Comparison of ENCODE assay signal across 8 cellular contexts in genomic region chr5:176387384-176387925, GRCh38. TPM values are rescaled to one million over a fixed set of nuclear protein-coding genes. Genes with fewer than 3 reads are reported as not detected.
DNase-seq lines count a peak whose midpoint lies in the region; ATAC-seq, FAIRE-seq and TF ChIP-seq lines count a peak whose summit lies in the region.

No MANE protein-coding gene starts in this region.

- H3K4me2 ChIP-seq in hepatocyte = peak overlapping the region; percentile 84

- H3K4me1 Mint-ChIP-seq in WTC11 = peaks cover 19% of the 10 kb centered on the region

- CTCF ChIA-PET in WTC11 (lab: Charles Lee) = interaction anchor here (1.8 to 2.6 kb wide), 3 partner anchors 29 to 658 kb away, joined by 6 to 12 read pairs (median 8); partner anchors contain the start of genes CLTB and FAF2

- H3K9me2 ChIP-seq in hepatocyte (replicated peaks; ENCODE audit: insufficient read depth) = no peaks in the 10 kb centered on the region

- DNase-seq in HAP-1 (ENCODE audit: low spot score in 2 of 2) (peak in 1 of 2 experiments; percentile 40), WTC11 (ENCODE audit: low spot score) (no peak), hepatocyte (ENCODE audit: low spot score) (no peak), small intestine (no peak), NCI-H2107 (lab: John Stamatoyannopoulos, UW) (no peak), NCI-H1694 (lab: John Stamatoyannopoulos, UW) (no peak)
- DNase-seq in stimulated activated CD4-positive, alpha-beta T cell treated with anti-CD3 and anti-CD28 coated beads, Interleukin-2, amount 100 ng/mL, for 48 hours = no peak

- peak overlapping the region; percentile 73 for H3K4me3 ChIP-seq in HAP-1
- H3K4me3 ChIP-seq in hepatocyte = peak overlapping the region; percentile 45
- H3K4me3 ChIP-seq in small intestine (ENCODE audit: low read depth in 1 of 2, low read length in 2 of 2) = peak overlapping the region; percentile 34 to 78

- in situ Hi-C loops in HAP-1 (cut with MboI; ENCODE audit: low sequenced_read_pairs) = no loop called here

- H3K36me3 ChIP-seq in HAP-1 (replicated peaks) (peaks cover 56% of the 10 kb centered on the region), hepatocyte (replicated peaks; ENCODE audit: insufficient read depth, low read depth) (no peaks in the 10 kb centered on the region), small intestine (ENCODE audit: control insufficient read depth in 2 of 2, insufficient read depth in 2 of 2, low read length in 2 of 2) (peaks cover 6 to 18% of the 10 kb centered on the region in 2 donors)

- no peaks in the 10 kb centered on the region for H4K20me1 ChIP-seq in hepatocyte (ENCODE audit: insufficient read depth, poor library complexity, severe bottlenecking)

- H3K9me3 Mint-ChIP-seq in WTC11 = no peaks in the 10 kb centered on the region

- H3K4me1 ChIP-seq in HAP-1 (peaks cover 4% of the 10 kb centered on the region; the same call in 1 of the 2 replicates), hepatocyte (ENCODE audit: insufficient read depth) (peaks cover 14% of the 10 kb centered on the region), small intestine (ENCODE audit: control insufficient read depth in 2 of 2, insufficient read depth in 1 of 2, low read depth in 1 of 2, low read length in 1 of 2) (peaks cover 4 to 5% of the 10 kb centered on the region in 2 donors)

- peaks cover 38% of the 10 kb centered on the region for H3K79me2 ChIP-seq in hepatocyte

- H3K27ac ChIP-seq in hepatocyte (peak overlapping the region; percentile 62), small intestine (ENCODE audit: low read depth in 1 of 2, low read length in 1 of 2) (no peak overlapping the region)

- H3K4me3 Mint-ChIP-seq in WTC11 = peak overlapping the region; percentile 99

- H3K27ac Mint-ChIP-seq in WTC11 = peak overlapping the region; percentile 95; the same call in 1 of the 2 replicates

- H3K9me3 ChIP-seq in HAP-1 = no peaks in the 10 kb centered on the region
- no peaks in the 10 kb centered on the region for H3K9me3 ChIP-seq in hepatocyte (ENCODE audit: low read depth)
- H3K9me3 ChIP-seq in small intestine (ENCODE audit: control insufficient read depth, low read depth) = no peaks in the 10 kb centered on the region

- H2AFZ ChIP-seq in hepatocyte = no peak overlapping the region

- ATAC-seq in WTC11 = no peak
- ATAC-seq in GM18870 (IDR thresholded peaks at IDR 0.05; ENCODE audit: unreplicated experiment) = no peak

- H3K27me3 ChIP-seq in HAP-1 (ENCODE audit: low read depth) = no peaks in the 10 kb centered on the region
- no peaks in the 10 kb centered on the region for H3K27me3 ChIP-seq in hepatocyte
- H3K27me3 ChIP-seq in small intestine (ENCODE audit: control insufficient read depth in 2 of 2, insufficient read depth in 2 of 2, low read length in 2 of 2) = no peaks in the 10 kb centered on the region

- POLR2A ChIA-PET in WTC11 (lab: Charles Lee) = interaction anchor here (0.5 kb wide), 1 partner anchor 645 kb away, joined by 3 read pairs; no protein-coding TSS in a partner anchor

- H3K27me3 Mint-ChIP-seq in WTC11 (ENCODE audit: low read depth) = no peaks in the 10 kb centered on the region; the same call in 1 of the 2 replicates

- no peak for FAIRE-seq in small intestine (lab: Jason Lieb, UNC)

- peaks cover 32% of the 10 kb centered on the region for H3K36me3 Mint-ChIP-seq in WTC11

- TF ChIP-seq CTCF in WTC11 (IDR thresholded peaks at IDR 0.05) (no peak), hepatocyte (IDR thresholded peaks at IDR 0.05; ENCODE audit: poor library complexity) (no peak)

- 44% methylated on average over 8 of the region's 8 CpGs for WGBS in hepatocyte (ENCODE audit: low lambda C conversion rate, missing lambda C conversion rate)
- WGBS in small intestine, 3 donors = 32 to 35% (median 35%) methylated on average over 8 of the region's 8 CpGs

TF ChIP-seq in WTC11, 78 proteins besides CTCF, POLR2A, EP300 and RAD21:
- TF ChIP-seq ZNF423 (CRISPR knock-in tag; IDR thresholded peaks at IDR 0.05) (no peak), EMX1 (CRISPR knock-in tag; IDR thresholded peaks at IDR 0.05) (no peak), ETV6 (CRISPR knock-in tag; IDR thresholded peaks at IDR 0.05) (no peak), ZNF317 (CRISPR knock-in tag; IDR thresholded peaks at IDR 0.05; ENCODE audit: borderline replicate concordance, low read depth) (no peak), SMAD3 (CRISPR knock-in tag; IDR thresholded peaks at IDR 0.05; ENCODE audit: borderline replicate concordance) (no peak), SOX15 (CRISPR knock-in tag; IDR thresholded peaks at IDR 0.05) (no peak), FOXP4 (CRISPR knock-in tag; IDR thresholded peaks at IDR 0.05) (no peak), ZNF219 (CRISPR knock-in tag; IDR thresholded peaks at IDR 0.05; ENCODE audit: borderline replicate concordance) (no peak)
TF ChIP-seq in WTC11: peak in this region for 0.

RNA-seq across cellular contexts. Expression of gene NOP16, which starts 0.9 kb away (rescaled TPM):
- total RNA-seq in WTC11 (2021) (51.7 to 57.7 TPM (median 52.1 TPM) in 3 replicates), hepatocyte (22.9 and 25.6 TPM in 2 replicates)
- polyA plus RNA-seq in hepatocyte (64.0 and 82.3 TPM in 2 replicates), small intestine (10 to 100 TPM; 28.6 to 47.6 (median 29.7) TPM)

RNA-seq across cellular contexts. Expression of gene HIGD2A, which starts 1.1 kb away (rescaled TPM):
- total RNA-seq in WTC11 (2021) (98.2 to 112 TPM (median 108 TPM) in 3 replicates), hepatocyte (109 and 161 TPM in 2 replicates)
- polyA plus RNA-seq in hepatocyte (222 and 224 TPM in 2 replicates), small intestine (100 to 1,000 TPM; 207 to 343 (median 333) TPM)

RNA-seq across cellular contexts. Expression of gene ARL10, which starts 22.2 kb away (rescaled TPM):
- total RNA-seq in WTC11 (2021) (6.8 to 11.4 TPM (median 10.9 TPM) in 3 replicates), hepatocyte (6.7 and 8.9 TPM in 2 replicates)
- polyA plus RNA-seq in hepatocyte (2.5 and 4.4 TPM in 2 replicates), small intestine (under 1 TPM in 2 of 3 donors, not detected in 1; under 0.01 to 0.97 TPM)

RNA-seq across cellular contexts. Expression of gene KIAA1191, which starts 25.9 kb away (rescaled TPM):
- total RNA-seq in WTC11 (2021) (92.7 to 111 TPM (median 103 TPM) in 3 replicates), hepatocyte (98.3 and 104 TPM in 2 replicates)
- polyA plus RNA-seq in hepatocyte (96.8 and 110 TPM in 2 replicates), small intestine (10 to 100 TPM; 43.7 to 96.4 (median 73.5) TPM)

RNA-seq across cellular contexts. Expression of gene CLTB, which starts 28.9 kb away (rescaled TPM):
- total RNA-seq in WTC11 (2021) (28.6 to 33.8 TPM (median 30.3 TPM) in 3 replicates), hepatocyte (131 and 139 TPM in 2 replicates)
- polyA plus RNA-seq in hepatocyte (284 and 289 TPM in 2 replicates), small intestine (100 to 1,000 TPM; 189 to 359 (median 337) TPM)
